ENCODE assay signal across 8 cellular contexts in genomic region chr13:41463823-41464602, GRCh38. TPM values are rescaled to one million over a fixed set of nuclear protein-coding genes. Genes with fewer than 3 reads are reported as not detected.
A peak's percentile ranks its signal among the peaks of the same experiment; 100 is the strongest.
DNase-seq lines count a peak whose midpoint lies in the region; ATAC-seq and TF ChIP-seq lines count a peak whose summit lies in the region.

No MANE protein-coding gene starts in this region.

- H3K27ac Mint-ChIP-seq in activated CD8-positive, alpha-beta T cell treated with anti-CD3 and anti-CD28 coated beads, Interleukin-2, amount 10 ng/mL, durations not matched to agents 7 days and 5 days: peak overlapping the region; percentile 94
- H3K27ac Mint-ChIP-seq in naive thymus-derived CD4-positive, alpha-beta T cell: peak overlapping the region; percentile 96 to 100 (median 99)
- no peak overlapping the region for H3K27ac Mint-ChIP-seq in chondrocyte (ENCODE audit: unreplicated experiment)

- H4K20me1 ChIP-seq in GM23248 (ENCODE audit: insufficient read depth): no peaks in the 10 kb centered on the region

- peak overlapping the region; percentile 70 for H3K4me3 Mint-ChIP-seq in activated CD8-positive, alpha-beta T cell treated with anti-CD3 and anti-CD28 coated beads, Interleukin-2, amount 10 ng/mL, durations not matched to agents 7 days and 5 days
- peak overlapping the region; percentile 89 to 98 (median 94) for H3K4me3 Mint-ChIP-seq in naive thymus-derived CD4-positive, alpha-beta T cell
- no peak overlapping the region for H3K4me3 Mint-ChIP-seq in chondrocyte (ENCODE audit: unreplicated experiment)

- peak overlapping the region; percentile 51 for H3K4me3 ChIP-seq in naive thymus-derived CD4-positive, alpha-beta T cell (ENCODE audit: low read length)
- no peak overlapping the region for H3K4me3 ChIP-seq in GM23248

- H3K27me3 Mint-ChIP-seq in activated CD8-positive, alpha-beta T cell treated with anti-CD3 and anti-CD28 coated beads, Interleukin-2, amount 10 ng/mL, durations not matched to agents 7 days and 5 days (ENCODE audit: low read depth): no peaks in the 10 kb centered on the region
- H3K27me3 Mint-ChIP-seq in naive thymus-derived CD4-positive, alpha-beta T cell: no peaks in the 10 kb centered on the region
- H3K27me3 Mint-ChIP-seq in chondrocyte (ENCODE audit: low read depth): peaks cover 14% of the 10 kb centered on the region

- H3K27me3 ChIP-seq in naive thymus-derived CD4-positive, alpha-beta T cell (ENCODE audit: control insufficient read depth in 2 of 2, insufficient read depth in 2 of 2, low read length in 2 of 2): no peaks in the 10 kb centered on the region
- H3K27me3 ChIP-seq in GM23248 (replicated peaks; ENCODE audit: insufficient read depth): no peaks in the 10 kb centered on the region

- CTCF ChIA-PET in activated CD8-positive, alpha-beta T cell treated with anti-CD3 and anti-CD28 coated beads, Interleukin-2, amount 10 ng/mL, durations not matched to agents 7 days and 5 days (lab: Charles Lee): interaction anchor here (1.2 to 3.3 kb wide), 3 partner anchors 24 to 189 kb away, joined by 3 to 20 read pairs (median 10); no protein-coding TSS in a partner anchor
- CTCF ChIA-PET in naive thymus-derived CD4-positive, alpha-beta T cell (lab: Charles Lee): interaction anchor here (0.6 to 2.1 kb wide), 6 partner anchors 22 to 189 kb away, joined by 3 to 6 read pairs (median 3); no protein-coding TSS in a partner anchor

- H3K9me3 Mint-ChIP-seq in activated CD8-positive, alpha-beta T cell treated with anti-CD3 and anti-CD28 coated beads, Interleukin-2, amount 10 ng/mL, durations not matched to agents 7 days and 5 days (ENCODE audit: insufficient read depth): no peaks in the 10 kb centered on the region
- H3K9me3 Mint-ChIP-seq in naive thymus-derived CD4-positive, alpha-beta T cell: peaks cover 0 to 5% (median 0%) of the 10 kb centered on the region in 11 donors
- H3K9me3 Mint-ChIP-seq in chondrocyte (ENCODE audit: low read depth): no peaks in the 10 kb centered on the region

- H3K79me2 ChIP-seq in GM23248 (ENCODE audit: insufficient read depth): no peaks in the 10 kb centered on the region

- TF ChIP-seq CTCF in chondrocyte (IDR thresholded peaks at IDR 0.05): no peak

- peaks cover 84% of the 10 kb centered on the region for H3K4me1 Mint-ChIP-seq in activated CD8-positive, alpha-beta T cell treated with anti-CD3 and anti-CD28 coated beads, Interleukin-2, amount 10 ng/mL, durations not matched to agents 7 days and 5 days (ENCODE audit: low read depth)
- H3K4me1 Mint-ChIP-seq in naive thymus-derived CD4-positive, alpha-beta T cell: peaks cover 75 to 98% (median 92%) of the 10 kb centered on the region in 7 donors
- H3K4me1 Mint-ChIP-seq in chondrocyte (ENCODE audit: low read depth): no peaks in the 10 kb centered on the region

- H3K4me2 ChIP-seq in GM23248 (ENCODE audit: unreplicated experiment): no peak overlapping the region

- peaks cover 76 to 77% of the 10 kb centered on the region in 2 donors for H3K4me1 ChIP-seq in naive thymus-derived CD4-positive, alpha-beta T cell (ENCODE audit: control insufficient read depth in 2 of 2, insufficient read depth in 2 of 2, low read length in 2 of 2)
- peaks cover 12% of the 10 kb centered on the region for H3K4me1 ChIP-seq in GM23248 (ENCODE audit: insufficient read depth)

- POLR2A ChIA-PET in activated CD8-positive, alpha-beta T cell treated with anti-CD3 and anti-CD28 coated beads, Interleukin-2, amount 10 ng/mL, durations not matched to agents 7 days and 5 days (lab: Charles Lee): interaction anchor here (1.2 to 2.9 kb wide), 2 partner anchors 27 to 60 kb away, joined by 3 to 21 read pairs; no protein-coding TSS in a partner anchor
- POLR2A ChIA-PET in naive thymus-derived CD4-positive, alpha-beta T cell (lab: Charles Lee): interaction anchor here (0.7 to 11.0 kb wide), 14 partner anchors 7 to 186 kb away, joined by 3 to 284 read pairs (median 4); no protein-coding TSS in a partner anchor

- H3K9me3 ChIP-seq in naive thymus-derived CD4-positive, alpha-beta T cell (ENCODE audit: control insufficient read depth in 2 of 3, low read length in 3 of 3): no peaks in the 10 kb centered on the region
- no peaks in the 10 kb centered on the region for H3K9me3 ChIP-seq in GM23248 (ENCODE audit: low read depth)

- in situ Hi-C loops in GM23248 (cut with MboI): no loop called here

- DNase-seq in activated CD8-positive, alpha-beta T cell treated with anti-CD3 and anti-CD28 coated beads, Interleukin-2, amount 10 ng/mL, durations not matched to agents 7 days and 5 days: peak; percentile 58
- DNase-seq in naive thymus-derived CD4-positive, alpha-beta T cell: peak in 5 of 9 donors; percentile 27 to 65 (median 45)
- DNase-seq in chondrocyte (ENCODE audit: low spot score): no peak
- no peak for DNase-seq in superior temporal gyrus (ENCODE audit: extremely low spot score)
- no peak for DNase-seq in mucosa of gallbladder (ENCODE audit: low spot score)
- DNase-seq in GM23248: no peak

- intact Hi-C loops in naive thymus-derived CD4-positive, alpha-beta T cell (cut with micrococcal nuclease): loop anchor here (1.0 to 10.0 kb wide), 8 partner anchors 78 to 1279 kb away; partner anchors contain the start of genes DGKH (in 1 of the 2), VWA8 (in 1 of the 2) and WBP4 (in 1 of the 2)

- peak overlapping the region; percentile 97 for H3K27ac ChIP-seq in naive thymus-derived CD4-positive, alpha-beta T cell (ENCODE audit: low read depth, low read length)
- no peak overlapping the region for H3K27ac ChIP-seq in GM23248

- ATAC-seq in GM18511 (IDR thresholded peaks at IDR 0.05; ENCODE audit: unreplicated experiment) (peak; percentile 61), HG03045 (IDR thresholded peaks at IDR 0.05; ENCODE audit: unreplicated experiment) (peak; percentile 46)
- ATAC-seq in activated CD8-positive, alpha-beta T cell treated with anti-CD3 and anti-CD28 coated beads, Interleukin-2, amount 10 ng/mL, durations not matched to agents 7 days and 5 days: peak; percentile 30
- ATAC-seq in naive thymus-derived CD4-positive, alpha-beta T cell: no peak

- H3K9ac ChIP-seq in GM23248: no peak overlapping the region

- 87 to 90% methylated on average over 11 of the region's 11 CpGs for WGBS in GM23248 (ENCODE audit: low coverage in 1 of 2, low lambda C conversion rate in 2 of 2, missing lambda C conversion rate in 2 of 2), 2 experiments

- H2AFZ ChIP-seq in GM23248: no peak overlapping the region

- H3K36me3 ChIP-seq in naive thymus-derived CD4-positive, alpha-beta T cell (ENCODE audit: control insufficient read depth in 2 of 3, insufficient read depth in 3 of 3, low read length in 3 of 3): peaks cover 16 to 20% (median 18%) of the 10 kb centered on the region in 3 experiments
- H3K36me3 ChIP-seq in GM23248 (ENCODE audit: low read depth): peaks cover 14% of the 10 kb centered on the region

- H3K36me3 Mint-ChIP-seq in activated CD8-positive, alpha-beta T cell treated with anti-CD3 and anti-CD28 coated beads, Interleukin-2, amount 10 ng/mL, durations not matched to agents 7 days and 5 days (ENCODE audit: low read depth): peaks cover 58% of the 10 kb centered on the region
- peaks cover 19 to 59% (median 44%) of the 10 kb centered on the region in 5 donors for H3K36me3 Mint-ChIP-seq in naive thymus-derived CD4-positive, alpha-beta T cell
- H3K36me3 Mint-ChIP-seq in chondrocyte (ENCODE audit: low read depth): no peaks in the 10 kb centered on the region

- H3K9me2 ChIP-seq in GM23248 (ENCODE audit: insufficient read depth): no peaks in the 10 kb centered on the region

- H3F3A ChIP-seq in GM23248 (ENCODE audit: insufficient read depth): peaks cover 8% of the 10 kb centered on the region; the same call in 1 of the 2 replicates

RNA-seq across cellular contexts. Expression of gene RGCC, which starts 6.7 kb away (rescaled TPM):
- 10 to 100 TPM; 23.8 to 23.9 TPM for total RNA-seq in activated CD8-positive, alpha-beta T cell treated with anti-CD3 and anti-CD28 coated beads, Interleukin-2, amount 10 ng/mL, durations not matched to agents 7 days and 5 days
- total RNA-seq in naive thymus-derived CD4-positive, alpha-beta T cell: 100 to 1,000 TPM in 4 of 5 experiments, 10 to 100 TPM in 1; 45.9 to 402 (median 197) TPM
- polyA plus RNA-seq in naive thymus-derived CD4-positive, alpha-beta T cell: 100 to 1,000 TPM; 123 to 284 TPM
- total RNA-seq in chondrocyte: not detected in 3 replicates
- 38.8 TPM for total RNA-seq in mucosa of gallbladder
- 22.6 and 40.6 TPM in 2 replicates for total RNA-seq in GM23248 (2014; rRNA removed; shearing (Covaris generic))
- 33.3 and 36.0 TPM in 2 replicates for polyA plus RNA-seq in GM23248 (2016; fragmentation: Nextera tagmentation; extraction: Ambion mirVana)

Comparison
In these comparisons a context has a peak if more than half of its experiments do, and no peak if none do; other contexts are left out.
1. DNase-seq: peak in activated CD8-positive, alpha-beta T cell treated with anti-CD3 and anti-CD28 coated beads, Interleukin-2, amount 10 ng/mL, durations not matched to agents 7 days and 5 days (single experiment) and naive thymus-derived CD4-positive, alpha-beta T cell (5 of 9); none in chondrocyte (single experiment), superior temporal gyrus (single experiment), mucosa of gallbladder (single experiment) and GM23248 (single experiment).
2. RNA of gene RGCC, which starts 6.7 kb away (total RNA-seq): 45.9 to 402 TPM in naive thymus-derived CD4-positive, alpha-beta T cell, 22.6 to 40.6 TPM in GM23248, 38.8 TPM in mucosa of gallbladder (single experiment) and 23.8 to 23.9 TPM in activated CD8-positive, alpha-beta T cell treated with anti-CD3 and anti-CD28 coated beads, Interleukin-2, amount 10 ng/mL, durations not matched to agents 7 days and 5 days; not detected in chondrocyte; every median in the first group is over 10 times any median in the second.